ENCODE assay signal across 1 cellular context in the genomic region with DNA sequence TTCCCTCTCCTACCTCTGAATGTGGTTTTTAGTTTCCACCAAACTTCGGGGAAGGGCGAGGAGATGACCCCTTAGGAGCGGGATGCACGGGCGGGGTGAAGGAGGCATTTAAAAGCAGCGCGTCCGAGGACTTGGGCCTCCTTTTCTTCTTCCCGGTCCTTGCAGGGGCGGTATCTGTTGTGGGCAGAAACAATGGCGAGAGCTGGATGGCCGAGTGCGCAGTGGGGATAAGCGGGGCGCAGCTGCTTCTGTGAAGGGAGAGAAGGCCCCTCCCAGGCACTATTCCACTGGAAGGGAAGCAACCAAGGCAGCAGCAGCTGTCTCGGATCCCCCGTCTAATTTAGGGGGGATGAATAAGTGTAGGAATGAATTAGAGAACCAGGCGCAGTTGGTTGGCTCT.
TF ChIP-seq lines count a peak whose summit lies in the region.

No MANE protein-coding gene starts in this region.

TF ChIP-seq in HepG2, 621 proteins besides CTCF, POLR2A, EP300 and RAD21 (continued from another document):
- TF ChIP-seq, protein P1, sequence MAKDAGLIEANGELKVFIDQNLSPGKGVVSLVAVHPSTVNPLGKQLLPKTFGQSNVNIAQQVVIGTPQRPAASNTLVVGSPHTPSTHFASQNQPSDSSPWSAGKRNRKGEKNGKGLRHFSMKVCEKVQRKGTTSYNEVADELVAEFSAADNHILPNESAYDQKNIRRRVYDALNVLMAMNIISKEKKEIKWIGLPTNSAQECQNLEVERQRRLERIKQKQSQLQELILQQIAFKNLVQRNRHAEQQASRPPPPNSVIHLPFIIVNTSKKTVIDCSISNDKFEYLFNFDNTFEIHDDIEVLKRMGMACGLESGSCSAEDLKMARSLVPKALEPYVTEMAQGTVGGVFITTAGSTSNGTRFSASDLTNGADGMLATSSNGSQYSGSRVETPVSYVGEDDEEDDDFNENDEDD (CRISPR knock-in tag; IDR thresholded peaks at IDR 0.05; ENCODE audit: borderline replicate concordance), result peak; percentile 17; the same call in 1 of the 2 replicates
- TF ChIP-seq HMGXB3 (CRISPR knock-in tag; IDR thresholded peaks at IDR 0.05; ENCODE audit: borderline replicate concordance) (no peak), MAZ (IDR thresholded peaks at IDR 0.05; ENCODE audit: borderline replicate concordance, low read depth, low read length) (no peak), MAZ (CRISPR knock-in tag; IDR thresholded peaks at IDR 0.05; ENCODE audit: low read depth) (0 out of 2 replicates have a peak, but pooled peaks have one; percentile 3), ZNF224 (CRISPR knock-in tag; IDR thresholded peaks at IDR 0.05) (0 out of 2 replicates have a peak, but pooled peaks have one; percentile 6), NR1H2 (CRISPR knock-in tag; IDR thresholded peaks at IDR 0.05; ENCODE audit: borderline replicate concordance, low read depth) (no peak), MEIS2 (CRISPR knock-in tag; IDR thresholded peaks at IDR 0.05) (0 out of 2 replicates have a peak, but pooled peaks have one; percentile 5), CHD2 (IDR thresholded peaks at IDR 0.05; ENCODE audit: low read depth, low read length) (no peak)
- TF ChIP-seq, protein P2, sequence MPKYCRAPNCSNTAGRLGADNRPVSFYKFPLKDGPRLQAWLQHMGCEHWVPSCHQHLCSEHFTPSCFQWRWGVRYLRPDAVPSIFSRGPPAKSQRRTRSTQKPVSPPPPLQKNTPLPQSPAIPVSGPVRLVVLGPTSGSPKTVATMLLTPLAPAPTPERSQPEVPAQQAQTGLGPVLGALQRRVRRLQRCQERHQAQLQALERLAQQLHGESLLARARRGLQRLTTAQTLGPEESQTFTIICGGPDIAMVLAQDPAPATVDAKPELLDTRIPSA (CRISPR knock-in tag; IDR thresholded peaks at IDR 0.05; ENCODE audit: borderline replicate concordance), result no peak
TF ChIP-seq in HepG2: peak in this region for 9.
